In genomic region chr11:67303132-67303988, GRCh38 we compare ENCODE assay signal across 8 cellular contexts. TPM values are rescaled to one million over a fixed set of nuclear protein-coding genes. Genes with fewer than 3 reads are reported as not detected.
DNase-seq lines count a peak whose midpoint lies in the region; ATAC-seq and TF ChIP-seq lines count a peak whose summit lies in the region.

TSS of gene SSH3 (plus strand) at chr11:67303530. CDS start at chr11:67303626, 96 bp downstream.

- H3K4me3 Mint-ChIP-seq in naive thymus-derived CD8-positive, alpha-beta T cell, result peak within 1 kb of the TSS; percentile 44 to 80 (median 66)

- peak within 1 kb of the TSS in 1 of 2 donors; percentile 53 for H3K27ac Mint-ChIP-seq in activated naive CD4-positive, alpha-beta T cell treated with anti-CD3 and anti-CD28 coated beads, Interleukin-2, amount 50 U/mL, for 72 hours
- peak within 1 kb of the TSS in 9 of 10 donors; percentile 40 to 83 (median 72) for H3K27ac Mint-ChIP-seq in naive thymus-derived CD8-positive, alpha-beta T cell

- peak in 1 of 2 donors; percentile 58 for TF ChIP-seq POLR2A in uterus (IDR thresholded peaks at IDR 0.05)

- TF ChIP-seq CTCF in 22Rv1 (IDR thresholded peaks at IDR 0.05) (no peak), GM13976 (IDR thresholded peaks at IDR 0.05; ENCODE audit: borderline replicate concordance, control extremely low read depth, extremely low read depth, insufficient read depth, missing control alignments) (no peak), uterus (IDR thresholded peaks at IDR 0.05) (peak in 1 of 4 experiments; percentile 19)

- H3K4me3 ChIP-seq in uterus, result peak within 1 kb of the TSS; percentile 64 to 75

- no peaks in the 10 kb centered on the region for H3K27me3 ChIP-seq in uterus

- peak; percentile 72 to 82 for ATAC-seq in activated naive CD4-positive, alpha-beta T cell treated with anti-CD3 and anti-CD28 coated beads, Interleukin-2, amount 50 U/mL, for 72 hours
- peak; percentile 67 to 80 for ATAC-seq in naive thymus-derived CD8-positive, alpha-beta T cell
- ATAC-seq in HG02885 (IDR thresholded peaks at IDR 0.05; ENCODE audit: poor library complexity, unreplicated experiment), result no peak

- peaks cover 0 to 4% of the 10 kb centered on the region in 2 donors for H3K36me3 Mint-ChIP-seq in activated naive CD4-positive, alpha-beta T cell treated with anti-CD3 and anti-CD28 coated beads, Interleukin-2, amount 50 U/mL, for 72 hours
- H3K36me3 Mint-ChIP-seq in naive thymus-derived CD8-positive, alpha-beta T cell, result peaks cover 0 to 21% (median 5%) of the 10 kb centered on the region in 3 donors

- H3K9me3 ChIP-seq in uterus, result no peaks in the 10 kb centered on the region

- no peaks in the 10 kb centered on the region for H3K27me3 Mint-ChIP-seq in naive thymus-derived CD8-positive, alpha-beta T cell

- H3K4me1 Mint-ChIP-seq in naive thymus-derived CD8-positive, alpha-beta T cell, result peaks cover 8 to 32% (median 20%) of the 10 kb centered on the region in 4 donors

- intact Hi-C loops in uterus (cut with DNase I; ENCODE audit: low total_unique reads), result loop anchor here (5.0 kb wide), 1 partner anchor 41 kb away; no protein-coding TSS in a partner anchor

- H3K4me1 ChIP-seq in uterus, result no peaks in the 10 kb centered on the region

- in situ Hi-C loops in GM13976 (cut with MboI; ENCODE audit: low sequenced_read_pairs, unreplicated experiment), result no loop called here

- DNase-seq in GM13976 (ENCODE audit: low spot score), result peak; percentile 66
- peak; percentile 87 for DNase-seq in NCI-H774 (lab: John Stamatoyannopoulos, UW)
- peak; percentile 58 to 72 for DNase-seq in activated naive CD4-positive, alpha-beta T cell treated with anti-CD3 and anti-CD28 coated beads, Interleukin-2, amount 50 U/mL, for 72 hours (ENCODE audit: low spot score in 2 of 2)
- peak; percentile 41 for DNase-seq in foreskin melanocyte
- DNase-seq in naive thymus-derived CD8-positive, alpha-beta T cell, result peak in 4 of 10 donors; percentile 26 to 49 (median 37)
- DNase-seq in uterus, result peak; percentile 64 to 66

- H3K9me3 Mint-ChIP-seq in activated naive CD4-positive, alpha-beta T cell treated with anti-CD3 and anti-CD28 coated beads, Interleukin-2, amount 50 U/mL, for 72 hours, result no peaks in the 10 kb centered on the region
- H3K9me3 Mint-ChIP-seq in naive thymus-derived CD8-positive, alpha-beta T cell, result no peaks in the 10 kb centered on the region

- POLR2A ChIA-PET in naive thymus-derived CD8-positive, alpha-beta T cell (lab: Charles Lee), result interaction anchor here (0.5 to 49.2 kb wide), 13 partner anchors 11 to 460 kb away, joined by 3 to 2293 read pairs (median 4); partner anchors contain the start of genes ANKRD13D, GRK2, KDM2A and POLD4

- no peaks in the 10 kb centered on the region for H3K36me3 ChIP-seq in uterus

- H3K27ac ChIP-seq in 22Rv1, result peak within 1 kb of the TSS; percentile 97
- peak within 1 kb of the TSS; percentile 71 to 84 for H3K27ac ChIP-seq in uterus

RNA-seq across cellular contexts. Expression of gene SSH3, which starts in this region (rescaled TPM):
- total RNA-seq in activated naive CD4-positive, alpha-beta T cell treated with anti-CD3 and anti-CD28 coated beads, Interleukin-2, amount 50 U/mL, for 72 hours, result 10 to 100 TPM; 11.6 to 16.5 TPM
- total RNA-seq in naive thymus-derived CD8-positive, alpha-beta T cell, result 10 to 100 TPM; 18.1 to 25.3 TPM
- polyA plus RNA-seq in naive thymus-derived CD8-positive, alpha-beta T cell, result 1 to 10 TPM; 1.7 to 4.5 (median 3.2) TPM
- 10 to 100 TPM in 3 of 4 donors, 1 to 10 TPM in 1; 7.7 to 48.8 (median 19.1) TPM for total RNA-seq in uterus
